In the genomic region with DNA sequence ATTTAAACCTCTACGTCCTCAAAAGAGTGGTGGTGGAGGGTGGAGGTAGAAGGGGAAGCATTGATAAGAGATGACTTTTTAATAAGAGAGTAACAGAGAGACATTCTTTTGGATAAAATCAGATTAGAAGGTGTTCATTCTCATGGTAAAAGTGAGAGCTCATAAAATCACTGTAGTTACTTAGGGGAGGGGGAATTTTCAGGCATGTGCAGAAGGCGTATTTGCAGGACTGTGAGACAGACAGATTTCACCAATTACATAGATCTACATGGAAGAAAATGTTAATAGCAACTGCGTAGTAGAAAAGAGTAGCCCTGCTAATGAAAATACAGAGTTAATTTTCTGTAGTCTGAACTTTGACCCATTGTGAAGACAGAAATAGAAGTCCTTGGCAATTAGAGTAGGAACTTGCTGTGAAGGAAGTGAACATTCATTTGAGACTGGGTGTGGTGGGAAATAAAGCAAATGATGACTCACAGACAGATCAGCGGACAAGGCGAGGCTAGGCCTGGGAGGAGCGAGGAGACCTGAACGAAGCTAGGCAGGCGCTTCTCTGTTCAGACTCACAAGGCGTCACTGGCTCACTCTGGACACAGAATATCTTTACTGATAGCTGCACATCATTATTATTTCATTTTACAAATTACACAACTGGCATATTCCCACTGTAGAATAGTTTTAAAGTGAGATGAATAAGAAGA, we compare ENCODE assay signal across 8 cellular contexts. TPM values are rescaled to one million over a fixed set of nuclear protein-coding genes. Genes with fewer than 3 reads are reported as not detected.
DNase-seq lines count a peak whose midpoint lies in the region; ATAC-seq, FAIRE-seq and TF ChIP-seq lines count a peak whose summit lies in the region.

No MANE protein-coding gene starts in this region.

- H3K4me1 ChIP-seq in mesenchymal stem cell (ENCODE audit: control insufficient read depth, insufficient read depth, low read depth, low read length) (no peaks in the 10 kb centered on the region), vagina (no peaks in the 10 kb centered on the region)

- H3K27me3 ChIP-seq in mesenchymal stem cell (ENCODE audit: control insufficient read depth in 1 of 2, insufficient read depth in 1 of 2, low read length in 2 of 2): no peaks in the 10 kb centered on the region
- no peaks in the 10 kb centered on the region for H3K27me3 ChIP-seq in vagina

- no peak overlapping the region for H3K4me2 ChIP-seq in mesenchymal stem cell (ENCODE audit: low read length, poor library complexity, severe bottlenecking)

- no peak overlapping the region for H4K8ac ChIP-seq in mesenchymal stem cell (ENCODE audit: low read length)

- H3K23ac ChIP-seq in mesenchymal stem cell (ENCODE audit: low read length in 2 of 2): no peak overlapping the region

- no peak overlapping the region for H3K27ac ChIP-seq in mesenchymal stem cell (ENCODE audit: low read length, poor library complexity, severe bottlenecking)
- H3K27ac ChIP-seq in vagina: peak overlapping the region; percentile 61

- H2BK15ac ChIP-seq in mesenchymal stem cell (ENCODE audit: low read depth, poor library complexity, severe bottlenecking): no peak overlapping the region

- intact Hi-C loops in vagina (cut with DNase I): no loop called here

- TF ChIP-seq POLR2A in vagina (IDR thresholded peaks at IDR 0.05): no peak

- no peak for FAIRE-seq in D721Med (lab: Jason Lieb, UNC)

- no peak overlapping the region for H2BK12ac ChIP-seq in mesenchymal stem cell (ENCODE audit: low read length in 2 of 2)

- 24% methylated on average over 7 of the region's 9 CpGs for WGBS in mesenchymal stem cell

- H3K9me3 ChIP-seq in mesenchymal stem cell (ENCODE audit: control insufficient read depth, low read length) (no peaks in the 10 kb centered on the region), vagina (no peaks in the 10 kb centered on the region)

- H2BK5ac ChIP-seq in mesenchymal stem cell (ENCODE audit: low read depth, low read length, poor library complexity, severe bottlenecking): no peak overlapping the region

- H2AK5ac ChIP-seq in mesenchymal stem cell (ENCODE audit: low read length, severe bottlenecking): no peak overlapping the region

- H3K36me3 ChIP-seq in mesenchymal stem cell (ENCODE audit: control insufficient read depth in 1 of 2, insufficient read depth in 2 of 2, low read depth in 1 of 2, low read length in 2 of 2) (no peaks in the 10 kb centered on the region), vagina (no peaks in the 10 kb centered on the region)

- H3K4ac ChIP-seq in mesenchymal stem cell (ENCODE audit: low read depth in 1 of 2, low read length in 2 of 2): no peak overlapping the region

- H3K14ac ChIP-seq in mesenchymal stem cell (ENCODE audit: low read length in 2 of 2): no peak overlapping the region

- H3K79me1 ChIP-seq in mesenchymal stem cell (replicated peaks; ENCODE audit: low read length, poor library complexity, severe bottlenecking): no peaks in the 10 kb centered on the region

- peak overlapping the region; percentile 25 for H3K9ac ChIP-seq in mesenchymal stem cell (ENCODE audit: low read length)

- H3K18ac ChIP-seq in mesenchymal stem cell (ENCODE audit: low read depth in 1 of 2, low read length in 2 of 2): no peak overlapping the region

- H2AFZ ChIP-seq in mesenchymal stem cell (ENCODE audit: low read depth, low read length): no peak overlapping the region

- peak; percentile 10 for DNase-seq in NCI-H146 (lab: John Stamatoyannopoulos, UW)
- no peak for DNase-seq in NCI-H146 treated with DMSO at 0.1 percent for 48 hours (lab: John Stamatoyannopoulos, UW; ENCODE audit: unreplicated experiment)
- DNase-seq in central memory CD4-positive, alpha-beta T cell: peak; percentile 57
- peak; percentile 89 for DNase-seq in mesenchymal stem cell
- no peak for DNase-seq in vagina (ENCODE audit: extremely low spot score in 2 of 2)
- no peak for DNase-seq in D721Med (ENCODE audit: insufficient read length, low spot score)

- H2BK120ac ChIP-seq in mesenchymal stem cell (ENCODE audit: low read depth, low read length): peak overlapping the region; percentile 27

- peak; percentile 98 for ATAC-seq in SK-N-SH treated with all-trans-retinoic acid at 6 μM for 48 hours
- ATAC-seq in GM19395 (IDR thresholded peaks at IDR 0.05; ENCODE audit: unreplicated experiment): no peak

- no peak overlapping the region for H3K4me3 ChIP-seq in mesenchymal stem cell (ENCODE audit: insufficient read depth in 1 of 2, low read depth in 1 of 2, low read length in 2 of 2)
- no peak overlapping the region for H3K4me3 ChIP-seq in vagina

- H4K91ac ChIP-seq in mesenchymal stem cell (ENCODE audit: low read length): no peak overlapping the region

- TF ChIP-seq CTCF in vagina (IDR thresholded peaks at IDR 0.05): no peak
- TF ChIP-seq CTCF in D721Med (IDR thresholded peaks at IDR 0.05; ENCODE audit: insufficient read depth, missing control alignments): no peak

TF ChIP-seq in SK-N-SH treated with all-trans-retinoic acid at 6 μM for 48 hours, 23 proteins besides CTCF, POLR2A, EP300 and RAD21:
- no peak for TF ChIP-seq PPARA (CRISPR knock-in tag; IDR thresholded peaks at IDR 0.05; ENCODE audit: borderline replicate concordance)
TF ChIP-seq in SK-N-SH treated with all-trans-retinoic acid at 6 μM for 48 hours: peak in this region for 0.

RNA-seq across cellular contexts. Expression of gene FAM9C, which starts 57.2 kb away (rescaled TPM):
- 0.07 TPM for polyA plus RNA-seq in mesenchymal stem cell (2013, experiment 1 of 2)
- polyA plus RNA-seq in mesenchymal stem cell (2013, experiment 2 of 2): 0.04 TPM
- total RNA-seq in vagina: not detected

Comparison
In these comparisons a context has a peak if more than half of its experiments do, and no peak if none do; other contexts are left out.
1. DNase-seq: peak in NCI-H146 (single experiment), central memory CD4-positive, alpha-beta T cell (single experiment) and mesenchymal stem cell (single experiment); none in NCI-H146 treated with DMSO at 0.1 percent for 48 hours (single experiment), vagina (0 of 2) and D721Med (single experiment).